ENCODE assay signal across 3 cellular contexts in the genomic region with DNA sequence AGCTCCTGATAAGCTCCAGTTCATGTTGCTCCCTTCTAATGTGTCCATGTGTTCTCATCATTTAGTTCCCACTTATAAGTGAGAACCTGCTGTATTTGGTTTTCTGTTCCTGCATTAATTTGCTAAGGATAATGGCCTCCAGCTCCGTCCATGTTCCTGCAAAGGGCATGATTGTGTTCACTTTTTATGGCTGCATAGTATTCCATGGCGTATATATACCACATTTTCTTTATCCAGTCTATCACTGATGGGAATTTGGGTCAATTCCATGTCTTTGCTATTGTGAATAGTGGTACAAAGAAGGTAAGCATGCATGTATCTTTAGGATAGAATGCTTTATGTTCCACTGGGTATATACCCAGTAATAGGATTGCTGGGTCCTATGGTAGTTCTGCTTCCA.
TF ChIP-seq lines count a peak whose summit lies in the region.

No MANE protein-coding gene starts in this region.

TF ChIP-seq in SK-N-SH, 30 proteins besides CTCF, POLR2A, EP300 and RAD21 (continued from another document):
- TF ChIP-seq, protein P1, sequence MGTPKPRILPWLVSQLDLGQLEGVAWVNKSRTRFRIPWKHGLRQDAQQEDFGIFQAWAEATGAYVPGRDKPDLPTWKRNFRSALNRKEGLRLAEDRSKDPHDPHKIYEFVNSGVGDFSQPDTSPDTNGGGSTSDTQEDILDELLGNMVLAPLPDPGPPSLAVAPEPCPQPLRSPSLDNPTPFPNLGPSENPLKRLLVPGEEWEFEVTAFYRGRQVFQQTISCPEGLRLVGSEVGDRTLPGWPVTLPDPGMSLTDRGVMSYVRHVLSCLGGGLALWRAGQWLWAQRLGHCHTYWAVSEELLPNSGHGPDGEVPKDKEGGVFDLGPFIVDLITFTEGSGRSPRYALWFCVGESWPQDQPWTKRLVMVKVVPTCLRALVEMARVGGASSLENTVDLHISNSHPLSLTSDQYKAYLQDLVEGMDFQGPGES (IDR thresholded peaks at IDR 0.05; ENCODE audit: low read depth, low read length), result no peak
- TF ChIP-seq SIN3A (IDR thresholded peaks at IDR 0.05; ENCODE audit: borderline replicate concordance, low read depth, low read length), result no peak
- TF ChIP-seq RXRA (IDR thresholded peaks at IDR 0.05; ENCODE audit: borderline replicate concordance, low read depth), result no peak
- TF ChIP-seq ELF1 (IDR thresholded peaks at IDR 0.05), result no peak
- TF ChIP-seq POLR2AphosphoS5 (IDR thresholded peaks at IDR 0.05; ENCODE audit: low read depth, low read length), result no peak
- TF ChIP-seq, protein P2, sequence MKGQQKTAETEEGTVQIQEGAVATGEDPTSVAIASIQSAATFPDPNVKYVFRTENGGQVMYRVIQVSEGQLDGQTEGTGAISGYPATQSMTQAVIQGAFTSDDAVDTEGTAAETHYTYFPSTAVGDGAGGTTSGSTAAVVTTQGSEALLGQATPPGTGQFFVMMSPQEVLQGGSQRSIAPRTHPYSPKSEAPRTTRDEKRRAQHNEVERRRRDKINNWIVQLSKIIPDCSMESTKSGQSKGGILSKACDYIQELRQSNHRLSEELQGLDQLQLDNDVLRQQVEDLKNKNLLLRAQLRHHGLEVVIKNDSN (IDR thresholded peaks at IDR 0.05; ENCODE audit: borderline replicate concordance, low read depth), result no peak
- TF ChIP-seq, protein P3, sequence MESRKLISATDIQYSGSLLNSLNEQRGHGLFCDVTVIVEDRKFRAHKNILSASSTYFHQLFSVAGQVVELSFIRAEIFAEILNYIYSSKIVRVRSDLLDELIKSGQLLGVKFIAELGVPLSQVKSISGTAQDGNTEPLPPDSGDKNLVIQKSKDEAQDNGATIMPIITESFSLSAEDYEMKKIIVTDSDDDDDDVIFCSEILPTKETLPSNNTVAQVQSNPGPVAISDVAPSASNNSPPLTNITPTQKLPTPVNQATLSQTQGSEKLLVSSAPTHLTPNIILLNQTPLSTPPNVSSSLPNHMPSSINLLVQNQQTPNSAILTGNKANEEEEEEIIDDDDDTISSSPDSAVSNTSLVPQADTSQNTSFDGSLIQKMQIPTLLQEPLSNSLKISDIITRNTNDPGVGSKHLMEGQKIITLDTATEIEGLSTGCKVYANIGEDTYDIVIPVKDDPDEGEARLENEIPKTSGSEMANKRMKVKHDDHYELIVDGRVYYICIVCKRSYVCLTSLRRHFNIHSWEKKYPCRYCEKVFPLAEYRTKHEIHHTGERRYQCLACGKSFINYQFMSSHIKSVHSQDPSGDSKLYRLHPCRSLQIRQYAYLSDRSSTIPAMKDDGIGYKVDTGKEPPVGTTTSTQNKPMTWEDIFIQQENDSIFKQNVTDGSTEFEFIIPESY (IDR thresholded peaks at IDR 0.05; ENCODE audit: borderline replicate concordance, low read depth), result no peak
- no peak for TF ChIP-seq TAF1 (IDR thresholded peaks at IDR 0.05; ENCODE audit: borderline replicate concordance, low read depth, low read length)
- no peak for TF ChIP-seq GABPA (IDR thresholded peaks at IDR 0.05; ENCODE audit: low read depth)
- TF ChIP-seq, protein P4, sequence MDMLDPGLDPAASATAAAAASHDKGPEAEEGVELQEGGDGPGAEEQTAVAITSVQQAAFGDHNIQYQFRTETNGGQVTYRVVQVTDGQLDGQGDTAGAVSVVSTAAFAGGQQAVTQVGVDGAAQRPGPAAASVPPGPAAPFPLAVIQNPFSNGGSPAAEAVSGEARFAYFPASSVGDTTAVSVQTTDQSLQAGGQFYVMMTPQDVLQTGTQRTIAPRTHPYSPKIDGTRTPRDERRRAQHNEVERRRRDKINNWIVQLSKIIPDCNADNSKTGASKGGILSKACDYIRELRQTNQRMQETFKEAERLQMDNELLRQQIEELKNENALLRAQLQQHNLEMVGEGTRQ (IDR thresholded peaks at IDR 0.05; ENCODE audit: borderline replicate concordance, low read depth, low read length), result no peak
- TF ChIP-seq GATA2 (CRISPR knock-in tag; IDR thresholded peaks at IDR 0.05), result no peak
- TF ChIP-seq EZH2phosphoT487 (IDR thresholded peaks at IDR 0.05; ENCODE audit: borderline replicate concordance, low read depth), result no peak
- no peak for TF ChIP-seq YY1 (IDR thresholded peaks at IDR 0.05; ENCODE audit: low read depth)
- TF ChIP-seq TCF12 (IDR thresholded peaks at IDR 0.05), result no peak
- no peak for TF ChIP-seq NRF1 (IDR thresholded peaks at IDR 0.05; ENCODE audit: low read depth, low read length)

TF ChIP-seq in HEK293, 187 proteins besides CTCF, POLR2A, EP300 and RAD21 (continued from another document):
- TF ChIP-seq, protein P5, sequence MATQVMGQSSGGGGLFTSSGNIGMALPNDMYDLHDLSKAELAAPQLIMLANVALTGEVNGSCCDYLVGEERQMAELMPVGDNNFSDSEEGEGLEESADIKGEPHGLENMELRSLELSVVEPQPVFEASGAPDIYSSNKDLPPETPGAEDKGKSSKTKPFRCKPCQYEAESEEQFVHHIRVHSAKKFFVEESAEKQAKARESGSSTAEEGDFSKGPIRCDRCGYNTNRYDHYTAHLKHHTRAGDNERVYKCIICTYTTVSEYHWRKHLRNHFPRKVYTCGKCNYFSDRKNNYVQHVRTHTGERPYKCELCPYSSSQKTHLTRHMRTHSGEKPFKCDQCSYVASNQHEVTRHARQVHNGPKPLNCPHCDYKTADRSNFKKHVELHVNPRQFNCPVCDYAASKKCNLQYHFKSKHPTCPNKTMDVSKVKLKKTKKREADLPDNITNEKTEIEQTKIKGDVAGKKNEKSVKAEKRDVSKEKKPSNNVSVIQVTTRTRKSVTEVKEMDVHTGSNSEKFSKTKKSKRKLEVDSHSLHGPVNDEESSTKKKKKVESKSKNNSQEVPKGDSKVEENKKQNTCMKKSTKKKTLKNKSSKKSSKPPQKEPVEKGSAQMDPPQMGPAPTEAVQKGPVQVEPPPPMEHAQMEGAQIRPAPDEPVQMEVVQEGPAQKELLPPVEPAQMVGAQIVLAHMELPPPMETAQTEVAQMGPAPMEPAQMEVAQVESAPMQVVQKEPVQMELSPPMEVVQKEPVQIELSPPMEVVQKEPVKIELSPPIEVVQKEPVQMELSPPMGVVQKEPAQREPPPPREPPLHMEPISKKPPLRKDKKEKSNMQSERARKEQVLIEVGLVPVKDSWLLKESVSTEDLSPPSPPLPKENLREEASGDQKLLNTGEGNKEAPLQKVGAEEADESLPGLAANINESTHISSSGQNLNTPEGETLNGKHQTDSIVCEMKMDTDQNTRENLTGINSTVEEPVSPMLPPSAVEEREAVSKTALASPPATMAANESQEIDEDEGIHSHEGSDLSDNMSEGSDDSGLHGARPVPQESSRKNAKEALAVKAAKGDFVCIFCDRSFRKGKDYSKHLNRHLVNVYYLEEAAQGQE (tag by site-specific recombination; IDR thresholded peaks at IDR 0.05), result no peak
TF ChIP-seq in HEK293: peak in this region for 1.

TF ChIP-seq in endothelial cell of umbilical vein, 7 proteins besides CTCF, POLR2A, EP300 and RAD21 (continued from another document):
- TF ChIP-seq, protein P6, sequence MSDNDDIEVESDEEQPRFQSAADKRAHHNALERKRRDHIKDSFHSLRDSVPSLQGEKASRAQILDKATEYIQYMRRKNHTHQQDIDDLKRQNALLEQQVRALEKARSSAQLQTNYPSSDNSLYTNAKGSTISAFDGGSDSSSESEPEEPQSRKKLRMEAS (IDR thresholded peaks at IDR 0.05; ENCODE audit: insufficient read depth, insufficient read length), result no peak
- no peak for TF ChIP-seq EZH2 (IDR thresholded peaks at IDR 0.05; ENCODE audit: borderline replicate concordance, low read depth, low read length, severe bottlenecking)
